ENCODE assay signal across 17 cellular contexts in the genomic region with DNA sequence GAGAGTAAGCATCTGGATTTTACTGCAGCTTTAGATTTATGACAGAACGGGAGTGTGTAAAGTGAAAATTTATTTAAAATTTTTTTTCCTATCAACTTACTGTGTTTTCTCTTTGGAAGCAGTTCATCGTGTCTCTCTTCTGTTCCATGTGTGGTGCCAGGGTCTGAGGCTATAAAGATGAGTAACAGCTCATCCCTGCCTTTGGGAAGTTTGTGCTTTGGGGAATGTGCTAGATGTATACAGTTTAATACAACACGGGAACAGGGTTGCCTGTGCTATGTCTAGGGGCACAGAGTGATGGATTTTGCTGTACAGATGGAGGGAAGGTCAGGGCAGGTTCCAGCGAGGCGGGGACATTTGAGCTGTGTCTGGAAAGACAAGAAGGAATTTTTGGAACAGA.
A peak's percentile ranks its signal among the peaks of the same experiment; 100 is the strongest.
DNase-seq lines count a peak whose midpoint lies in the region; ATAC-seq, FAIRE-seq and TF ChIP-seq lines count a peak whose summit lies in the region.
"Had no signal": no experiment of that assay in that cellular context is flagged by ENCODE, and none has a peak within 500 bp of the region (broad histone marks: within the 10 kb centered on the region; RNA-seq: fewer than 3 reads in every experiment).

No MANE protein-coding gene starts in this region.

- H3K4me3 ChIP-seq in GM23338 (no peak overlapping the region), hepatocyte (no peak overlapping the region)
- H3K4me3 ChIP-seq: BLaER1 treated with 17β-estradiol and CSF1 and Interleukin-3, amounts not matched to agents 10 nM and 100 nM; GM23248 had no signal

- H4K20me1 ChIP-seq in GM23338 (replicated peaks; ENCODE audit: insufficient read depth) = no peaks in the 10 kb centered on the region
- no peaks in the 10 kb centered on the region for H4K20me1 ChIP-seq in hepatocyte (ENCODE audit: insufficient read depth, poor library complexity, severe bottlenecking)
- H4K20me1 ChIP-seq: BLaER1 treated with 17β-estradiol and CSF1 and Interleukin-3, amounts not matched to agents 10 nM and 100 nM had no signal

- 49% methylated on average over 5 of the region's 5 CpGs for WGBS in hepatocyte (ENCODE audit: low lambda C conversion rate, missing lambda C conversion rate)

- H3K36me3 Mint-ChIP-seq in GM23338 (ENCODE audit: low read depth) (no peaks in the 10 kb centered on the region), nephron progenitor cell (ENCODE audit: low read depth) (no peaks in the 10 kb centered on the region)
- H3K36me3 Mint-ChIP-seq: CD4-positive, CD25-positive, alpha-beta regulatory T cell had no signal

- no peak overlapping the region for H3K27ac Mint-ChIP-seq in GM23338
- peak overlapping the region; percentile 36 for H3K27ac Mint-ChIP-seq in nephron progenitor cell
- H3K27ac Mint-ChIP-seq: CD4-positive, CD25-positive, alpha-beta regulatory T cell had no signal

- H3K9me2 ChIP-seq in GM23338 (ENCODE audit: insufficient read depth) (no peaks in the 10 kb centered on the region), hepatocyte (replicated peaks; ENCODE audit: insufficient read depth) (no peaks in the 10 kb centered on the region)

- ATAC-seq in GM23338 (no peak), GM21515 (IDR thresholded peaks at IDR 0.05; ENCODE audit: unreplicated experiment) (no peak)

- 0 out of 3 replicates have a peak, but pooled peaks cover 3% of the 10 kb centered on the region for H3K9me3 Mint-ChIP-seq in GM23338
- H3K9me3 Mint-ChIP-seq in nephron progenitor cell = peaks cover 2% of the 10 kb centered on the region

- H2AFZ ChIP-seq in GM23338 (peak overlapping the region; percentile 43; the same call in 1 of the 2 replicates), hepatocyte (no peak overlapping the region)
- H2AFZ ChIP-seq: GM23248 had no signal

- peaks cover 4% of the 10 kb centered on the region for H3K27me3 Mint-ChIP-seq in GM23338 (ENCODE audit: insufficient read depth, low read depth, poor library complexity)
- H3K27me3 Mint-ChIP-seq in nephron progenitor cell (ENCODE audit: low read depth, poor library complexity) = peaks cover 14% of the 10 kb centered on the region

- TF ChIP-seq CTCF in GM23338 (conservative IDR thresholded peaks at IDR 0.05; ENCODE audit: low read depth in 2 of 2) (no peak), hepatocyte (IDR thresholded peaks at IDR 0.05; ENCODE audit: poor library complexity) (no peak), nephron progenitor cell (IDR thresholded peaks at IDR 0.05) (no peak)

- no peak overlapping the region for H3K4me2 ChIP-seq in GM23338
- H3K4me2 ChIP-seq in hepatocyte = peak overlapping the region; percentile 44
- H3K4me2 ChIP-seq: BLaER1 treated with 17β-estradiol and CSF1 and Interleukin-3, amounts not matched to agents 10 nM and 100 nM had no signal

- H3K27me3 ChIP-seq in GM23338 (ENCODE audit: insufficient read depth) (no peaks in the 10 kb centered on the region), hepatocyte (no peaks in the 10 kb centered on the region)
- H3K27me3 ChIP-seq: BLaER1 treated with 17β-estradiol and CSF1 and Interleukin-3, amounts not matched to agents 10 nM and 100 nM had no signal

- H3K79me2 ChIP-seq in GM23338 (replicated peaks; ENCODE audit: insufficient read depth) (no peaks in the 10 kb centered on the region), hepatocyte (no peaks in the 10 kb centered on the region)

- H3F3A ChIP-seq in GM23338 (replicated peaks; ENCODE audit: low read depth) = no peaks in the 10 kb centered on the region

- H3K4me1 Mint-ChIP-seq in GM23338 (peaks cover 10% of the 10 kb centered on the region), nephron progenitor cell (peaks cover 12% of the 10 kb centered on the region)
- H3K4me1 Mint-ChIP-seq: CD4-positive, CD25-positive, alpha-beta regulatory T cell had no signal

- H3K4me1 ChIP-seq in GM23338 (ENCODE audit: insufficient read depth) = peaks cover 4% of the 10 kb centered on the region; the same call in 1 of the 2 replicates
- peaks cover 5% of the 10 kb centered on the region for H3K4me1 ChIP-seq in hepatocyte (ENCODE audit: insufficient read depth)
- H3K4me1 ChIP-seq: BLaER1 treated with 17β-estradiol and CSF1 and Interleukin-3, amounts not matched to agents 10 nM and 100 nM had no signal

- no peak for DNase-seq in GM23338 (ENCODE audit: low spot score)
- no peak for DNase-seq in hepatocyte (ENCODE audit: low spot score)
- DNase-seq in nephron progenitor cell = no peak
- peak; percentile 2 for DNase-seq in retina
- DNase-seq in NCI-H1092 (lab: John Stamatoyannopoulos, UW) = no peak
- no peak for DNase-seq in RCC 7860 (ENCODE audit: low spot score)
- no peak for DNase-seq in SHP77 treated with DMSO at 0.1 percent for 48 hours (lab: John Stamatoyannopoulos, UW)
- DNase-seq: AML-193; CD4-positive, CD25-positive, alpha-beta regulatory T cell; DMS53; GF-D8; GM23248; H7 had no signal

- no peak for FAIRE-seq in RCC 7860 (lab: Jason Lieb, UNC)
- FAIRE-seq: GM19239 had no signal

- H3K27ac ChIP-seq in GM23338 (ENCODE audit: low read depth) (no peak overlapping the region), hepatocyte (peak overlapping the region; percentile 41)
- H3K27ac ChIP-seq: 22Rv1; BLaER1 treated with 17β-estradiol and CSF1 and Interleukin-3, amounts not matched to agents 10 nM and 100 nM; GM23248 had no signal

- no peaks in the 10 kb centered on the region for H3K9me3 ChIP-seq in hepatocyte (ENCODE audit: low read depth)

- H3K4me3 Mint-ChIP-seq in GM23338 (no peak overlapping the region), nephron progenitor cell (no peak overlapping the region)
- H3K4me3 Mint-ChIP-seq: CD4-positive, CD25-positive, alpha-beta regulatory T cell had no signal

- H3K36me3 ChIP-seq in GM23338 (ENCODE audit: insufficient read depth) = no peaks in the 10 kb centered on the region
- H3K36me3 ChIP-seq in hepatocyte (replicated peaks; ENCODE audit: insufficient read depth, low read depth) = no peaks in the 10 kb centered on the region
- H3K36me3 ChIP-seq: BLaER1 treated with 17β-estradiol and CSF1 and Interleukin-3, amounts not matched to agents 10 nM and 100 nM had no signal

TF ChIP-seq in GM23338, 12 proteins besides CTCF, POLR2A, EP300 and RAD21:
- no peak for TF ChIP-seq CREB1 (CRISPR knock-in tag; IDR thresholded peaks at IDR 0.05; ENCODE audit: low read depth)
- no peak for TF ChIP-seq POLR2AphosphoS5 (IDR thresholded peaks at IDR 0.05; ENCODE audit: low read depth)
- TF ChIP-seq STAT1 (IDR thresholded peaks at IDR 0.05; ENCODE audit: unreplicated experiment) = no peak
- TF ChIP-seq NANOG (IDR thresholded peaks at IDR 0.05; ENCODE audit: borderline replicate concordance) = no peak
TF ChIP-seq in GM23338: peak in this region for 0.
